ENCODE assay signal across 1 cellular context in the genomic region with DNA sequence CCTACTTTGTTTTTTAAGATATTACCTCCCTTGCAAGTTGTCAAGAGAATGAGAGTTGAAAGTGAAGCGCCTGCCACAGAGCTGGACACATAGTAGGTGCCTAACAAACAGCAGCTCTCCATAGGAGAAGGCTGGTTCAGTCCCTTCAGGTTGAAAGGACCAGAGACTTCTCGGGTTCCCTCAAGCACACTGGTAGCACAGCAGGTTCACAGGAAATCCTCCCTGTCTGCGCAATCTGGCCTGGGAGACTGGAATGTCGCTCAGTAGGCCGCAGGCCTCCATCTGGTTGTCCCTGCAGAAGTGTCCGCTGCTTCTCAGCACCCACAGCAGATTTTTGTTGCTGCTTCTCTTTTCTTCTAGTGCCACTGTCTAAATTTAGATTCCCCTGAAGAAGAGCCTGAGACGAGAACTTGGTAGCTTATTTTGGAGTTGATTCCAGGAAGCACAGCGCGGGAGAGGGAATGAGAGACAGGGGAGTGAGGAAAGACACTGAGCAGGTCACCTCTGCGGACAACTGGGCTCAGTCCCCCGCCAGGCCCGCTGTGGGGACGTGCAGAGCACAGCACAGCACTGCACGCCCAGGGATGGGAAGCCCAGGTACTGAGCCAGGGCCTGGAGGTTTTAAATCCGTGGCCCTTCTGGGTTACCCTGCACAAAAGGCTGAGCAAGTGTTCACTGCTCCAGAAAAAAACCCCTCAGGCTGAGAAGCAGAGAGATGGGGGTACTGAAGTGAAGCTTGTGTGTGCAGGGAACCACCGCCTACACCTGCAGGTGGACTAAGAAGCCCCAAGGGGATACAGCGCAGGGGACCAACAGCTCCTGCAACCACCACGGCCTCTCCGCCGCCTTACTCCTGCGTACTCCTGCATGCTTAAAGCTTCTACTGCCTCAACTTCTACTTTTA.
TF ChIP-seq lines count a peak whose summit lies in the region.

No MANE protein-coding gene starts in this region.

TF ChIP-seq in GM23338, 12 proteins besides CTCF, POLR2A, EP300 and RAD21 (continued from another document):
- TF ChIP-seq, protein P1, sequence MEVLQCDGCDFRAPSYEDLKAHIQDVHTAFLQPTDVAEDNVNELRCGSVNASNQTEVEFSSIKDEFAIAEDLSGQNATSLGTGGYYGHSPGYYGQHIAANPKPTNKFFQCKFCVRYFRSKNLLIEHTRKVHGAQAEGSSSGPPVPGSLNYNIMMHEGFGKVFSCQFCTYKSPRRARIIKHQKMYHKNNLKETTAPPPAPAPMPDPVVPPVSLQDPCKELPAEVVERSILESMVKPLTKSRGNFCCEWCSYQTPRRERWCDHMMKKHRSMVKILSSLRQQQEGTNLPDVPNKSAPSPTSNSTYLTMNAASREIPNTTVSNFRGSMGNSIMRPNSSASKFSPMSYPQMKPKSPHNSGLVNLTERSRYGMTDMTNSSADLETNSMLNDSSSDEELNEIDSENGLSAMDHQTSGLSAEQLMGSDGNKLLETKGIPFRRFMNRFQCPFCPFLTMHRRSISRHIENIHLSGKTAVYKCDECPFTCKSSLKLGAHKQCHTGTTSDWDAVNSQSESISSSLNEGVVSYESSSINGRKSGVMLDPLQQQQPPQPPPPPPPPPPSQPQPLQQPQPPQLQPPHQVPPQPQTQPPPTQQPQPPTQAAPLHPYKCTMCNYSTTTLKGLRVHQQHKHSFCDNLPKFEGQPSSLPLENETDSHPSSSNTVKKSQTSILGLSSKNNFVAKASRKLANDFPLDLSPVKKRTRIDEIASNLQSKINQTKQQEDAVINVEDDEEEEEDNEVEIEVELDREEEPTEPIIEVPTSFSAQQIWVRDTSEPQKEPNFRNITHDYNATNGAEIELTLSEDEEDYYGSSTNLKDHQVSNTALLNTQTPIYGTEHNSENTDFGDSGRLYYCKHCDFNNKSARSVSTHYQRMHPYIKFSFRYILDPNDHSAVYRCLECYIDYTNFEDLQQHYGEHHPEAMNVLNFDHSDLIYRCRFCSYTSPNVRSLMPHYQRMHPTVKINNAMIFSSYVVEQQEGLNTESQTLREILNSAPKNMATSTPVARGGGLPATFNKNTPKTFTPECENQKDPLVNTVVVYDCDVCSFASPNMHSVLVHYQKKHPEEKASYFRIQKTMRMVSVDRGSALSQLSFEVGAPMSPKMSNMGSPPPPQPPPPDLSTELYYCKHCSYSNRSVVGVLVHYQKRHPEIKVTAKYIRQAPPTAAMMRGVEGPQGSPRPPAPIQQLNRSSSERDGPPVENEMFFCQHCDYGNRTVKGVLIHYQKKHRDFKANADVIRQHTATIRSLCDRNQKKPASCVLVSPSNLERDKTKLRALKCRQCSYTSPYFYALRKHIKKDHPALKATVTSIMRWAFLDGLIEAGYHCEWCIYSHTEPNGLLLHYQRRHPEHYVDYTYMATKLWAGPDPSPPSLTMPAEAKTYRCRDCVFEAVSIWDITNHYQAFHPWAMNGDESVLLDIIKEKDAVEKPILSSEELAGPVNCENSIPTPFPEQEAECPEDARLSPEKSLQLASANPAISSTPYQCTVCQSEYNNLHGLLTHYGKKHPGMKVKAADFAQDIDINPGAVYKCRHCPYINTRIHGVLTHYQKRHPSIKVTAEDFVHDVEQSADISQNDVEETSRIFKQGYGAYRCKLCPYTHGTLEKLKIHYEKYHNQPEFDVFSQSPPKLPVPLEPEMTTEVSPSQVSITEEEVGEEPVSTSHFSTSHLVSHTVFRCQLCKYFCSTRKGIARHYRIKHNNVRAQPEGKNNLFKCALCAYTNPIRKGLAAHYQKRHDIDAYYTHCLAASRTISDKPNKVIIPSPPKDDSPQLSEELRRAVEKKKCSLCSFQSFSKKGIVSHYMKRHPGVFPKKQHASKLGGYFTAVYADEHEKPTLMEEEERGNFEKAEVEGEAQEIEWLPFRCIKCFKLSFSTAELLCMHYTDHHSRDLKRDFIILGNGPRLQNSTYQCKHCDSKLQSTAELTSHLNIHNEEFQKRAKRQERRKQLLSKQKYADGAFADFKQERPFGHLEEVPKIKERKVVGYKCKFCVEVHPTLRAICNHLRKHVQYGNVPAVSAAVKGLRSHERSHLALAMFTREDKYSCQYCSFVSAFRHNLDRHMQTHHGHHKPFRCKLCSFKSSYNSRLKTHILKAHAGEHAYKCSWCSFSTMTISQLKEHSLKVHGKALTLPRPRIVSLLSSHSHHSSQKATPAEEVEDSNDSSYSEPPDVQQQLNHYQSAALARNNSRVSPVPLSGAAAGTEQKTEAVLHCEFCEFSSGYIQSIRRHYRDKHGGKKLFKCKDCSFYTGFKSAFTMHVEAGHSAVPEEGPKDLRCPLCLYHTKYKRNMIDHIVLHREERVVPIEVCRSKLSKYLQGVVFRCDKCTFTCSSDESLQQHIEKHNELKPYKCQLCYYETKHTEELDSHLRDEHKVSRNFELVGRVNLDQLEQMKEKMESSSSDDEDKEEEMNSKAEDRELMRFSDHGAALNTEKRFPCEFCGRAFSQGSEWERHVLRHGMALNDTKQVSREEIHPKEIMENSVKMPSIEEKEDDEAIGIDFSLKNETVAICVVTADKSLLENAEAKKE (CRISPR knock-in tag; IDR thresholded peaks at IDR 0.05): no peak
